Comparison of ENCODE assay signal across 8 cellular contexts in genomic region chr19:49579947-49580263, GRCh38. TPM values are rescaled to one million over a fixed set of nuclear protein-coding genes. Genes with fewer than 3 reads are reported as not detected.
DNase-seq lines count a peak whose midpoint lies in the region; ATAC-seq and TF ChIP-seq lines count a peak whose summit lies in the region.

No MANE protein-coding gene starts in this region.

- H2AFZ ChIP-seq in OCI-LY7 (ENCODE audit: low read length), result peak overlapping the region; percentile 6; the same call in 1 of the 2 replicates

- H3K36me3 Mint-ChIP-seq in progenitor cell of endocrine pancreas (ENCODE audit: insufficient read depth), result no peaks in the 10 kb centered on the region

- TF ChIP-seq CTCF in OCI-LY7 (conservative IDR thresholded peaks at IDR 0.05; ENCODE audit: low read length), result no peak
- TF ChIP-seq CTCF in esophagus muscularis mucosa (IDR thresholded peaks at IDR 0.05), result no peak
- no peak for TF ChIP-seq CTCF in progenitor cell of endocrine pancreas (IDR thresholded peaks at IDR 0.05; ENCODE audit: unreplicated experiment)

- CTCF ChIA-PET in OCI-LY7 (lab: Charles Lee; ENCODE audit: unreplicated experiment), result no interaction called here

- H3K9me3 Mint-ChIP-seq in progenitor cell of endocrine pancreas (ENCODE audit: low read depth), result no peaks in the 10 kb centered on the region

- peaks cover 22% of the 10 kb centered on the region for H3K79me2 ChIP-seq in OCI-LY7 (ENCODE audit: insufficient read depth, low read depth, low read length)

- H3K36me3 ChIP-seq in OCI-LY7 (ENCODE audit: insufficient read depth, low read length), result peaks cover 11% of the 10 kb centered on the region; the same call in 1 of the 2 replicates
- H3K36me3 ChIP-seq in esophagus muscularis mucosa, result peaks cover 7 to 19% (median 17%) of the 10 kb centered on the region in 4 donors

- H3K4me1 ChIP-seq in OCI-LY7 (ENCODE audit: insufficient read depth, low read length, poor library complexity, severe bottlenecking), result peaks cover 18% of the 10 kb centered on the region
- H3K4me1 ChIP-seq in esophagus muscularis mucosa, result peaks cover 21 to 32% (median 28%) of the 10 kb centered on the region in 4 donors

- peak overlapping the region; percentile 97 for H3K4me3 Mint-ChIP-seq in progenitor cell of endocrine pancreas (ENCODE audit: low read depth)

- DNase-seq in OCI-LY7 (ENCODE audit: low spot score) (peak; percentile 16), esophagus muscularis mucosa (ENCODE audit: extremely low spot score) (no peak), progenitor cell of endocrine pancreas (ENCODE audit: low spot score, unreplicated experiment) (no peak), HuH-7.5 (ENCODE audit: low spot score) (no peak), NCI-H526 treated with DMSO at 0.1 percent for 48 hours (lab: John Stamatoyannopoulos, UW) (no peak), NCI-H1930 (lab: John Stamatoyannopoulos, UW) (no peak)

- no peaks in the 10 kb centered on the region for H4K20me1 ChIP-seq in OCI-LY7 (ENCODE audit: insufficient read depth, low read length)

- H3K9me3 ChIP-seq in OCI-LY7 (ENCODE audit: low read length), result no peaks in the 10 kb centered on the region
- H3K9me3 ChIP-seq in esophagus muscularis mucosa, result no peaks in the 10 kb centered on the region

- no peaks in the 10 kb centered on the region for H3K27me3 Mint-ChIP-seq in progenitor cell of endocrine pancreas

- peaks cover 18% of the 10 kb centered on the region for H3K4me1 Mint-ChIP-seq in progenitor cell of endocrine pancreas (ENCODE audit: low read depth)

- H3K27ac Mint-ChIP-seq in progenitor cell of endocrine pancreas, result peak overlapping the region; percentile 94

- POLR2A ChIA-PET in OCI-LY7 (lab: Charles Lee), result interaction anchor here (0.9 to 2.1 kb wide), 7 partner anchors 11 to 80 kb away, joined by 3 to 9 read pairs (median 3); partner anchors contain the start of gene PRR12

- H3K27me3 ChIP-seq in esophagus muscularis mucosa, result no peaks in the 10 kb centered on the region

- WGBS in esophagus muscularis mucosa, result 0% methylated on average over 8 of the region's 8 CpGs

- TF ChIP-seq POLR2A in esophagus muscularis mucosa (IDR thresholded peaks at IDR 0.05; ENCODE audit: low read depth), result no peak

- no peaks in the 10 kb centered on the region for H3K9me2 ChIP-seq in OCI-LY7 (ENCODE audit: insufficient read depth, low read length)

- peak overlapping the region; percentile 40 for H3K27ac ChIP-seq in OCI-LY7 (ENCODE audit: low read depth, low read length, poor library complexity, severe bottlenecking)
- H3K27ac ChIP-seq in esophagus muscularis mucosa (replicated peaks in 1 of 4), result peak overlapping the region; percentile 74 to 85 (median 81)

- no TSS peak for BruUV-seq in OCI-LY7 (replicated peaks; lab: Mats Ljungman, UMichigan)

- intact Hi-C loops in OCI-LY7 (cut with micrococcal nuclease; ENCODE audit: unreplicated experiment), result no loop called here
- intact Hi-C loops in esophagus muscularis mucosa (cut with DNase I), result no loop called here

- H3K4me2 ChIP-seq in OCI-LY7 (ENCODE audit: low read length), result peak overlapping the region; percentile 84

- ATAC-seq in GM18870 (IDR thresholded peaks at IDR 0.05; ENCODE audit: unreplicated experiment) (peak; percentile 15), GM18867 (IDR thresholded peaks at IDR 0.05; ENCODE audit: unreplicated experiment) (no peak)

- peak overlapping the region; percentile 89 for H3K4me3 ChIP-seq in OCI-LY7 (ENCODE audit: low read depth, low read length, poor library complexity, severe bottlenecking)
- peak overlapping the region; percentile 68 to 84 (median 71) for H3K4me3 ChIP-seq in esophagus muscularis mucosa

- TF ChIP-seq EP300 in esophagus muscularis mucosa (IDR thresholded peaks at IDR 0.05), result no peak

RNA-seq across cellular contexts. Expression of gene NOSIP, which starts 0.5 kb away (rescaled TPM):
- 74.7 and 84.0 TPM in 2 replicates for total RNA-seq in OCI-LY7 (2014; rRNA removed; shearing (Covaris generic))
- total RNA-seq in OCI-LY7 (2022) (35.1 and 42.7 TPM in 2 replicates), esophagus muscularis mucosa (10 to 100 TPM; 51.0 to 71.6 (median 59.2) TPM), progenitor cell of endocrine pancreas (75.0 and 82.1 TPM in 2 replicates)

RNA-seq across cellular contexts. Expression of gene PRRG2, which starts 1.2 kb away (rescaled TPM):
- total RNA-seq in OCI-LY7 (2014; rRNA removed; shearing (Covaris generic)), result 2.7 and 4.7 TPM in 2 replicates
- total RNA-seq in OCI-LY7 (2022) (2.4 TPM in 2 replicates), esophagus muscularis mucosa (1 to 10 TPM in 2 of 4 donors, under 1 TPM in 1, not detected in 1; 0.17 to 2.5 (median 1.6) TPM), progenitor cell of endocrine pancreas (6.8 and 8.3 TPM in 2 replicates)

RNA-seq across cellular contexts. Expression of gene PRR12, which starts 11.1 kb away (rescaled TPM):
- 5.1 and 6.5 TPM in 2 replicates for total RNA-seq in OCI-LY7 (2014; rRNA removed; shearing (Covaris generic))
- total RNA-seq in OCI-LY7 (2022) (32.8 and 40.0 TPM in 2 replicates), esophagus muscularis mucosa (10 to 100 TPM in 3 of 4 donors, 1 to 10 TPM in 1; 9.4 to 29.1 (median 16.3) TPM), progenitor cell of endocrine pancreas (61.2 and 64.5 TPM in 2 replicates)

RNA-seq across cellular contexts. Expression of gene RCN3, which starts 52.1 kb away (rescaled TPM):
- 0.77 and 1.4 TPM in 2 replicates for total RNA-seq in OCI-LY7 (2014; rRNA removed; shearing (Covaris generic))
- total RNA-seq in OCI-LY7 (2022), result 1.3 and 2.1 TPM in 2 replicates
- total RNA-seq in esophagus muscularis mucosa, result 10 to 100 TPM in 3 of 4 donors, 1 to 10 TPM in 1; 9.8 to 22.4 (median 18.0) TPM
- 43.4 and 58.0 TPM in 2 replicates for total RNA-seq in progenitor cell of endocrine pancreas
